ENCODE assay signal across 20 cellular contexts in genomic region chr5:158470764-158471163, GRCh38.
DNase-seq lines count a peak whose midpoint lies in the region; ATAC-seq, FAIRE-seq and TF ChIP-seq lines count a peak whose summit lies in the region.
"Had no signal": no experiment of that assay in that cellular context is flagged by ENCODE, and none has a peak within 500 bp of the region (broad histone marks: within the 10 kb centered on the region; RNA-seq: fewer than 3 reads in every experiment).

No MANE protein-coding gene starts in this region.

- FAIRE-seq in GM12891 (lab: Jason Lieb, UNC) = no peak
- FAIRE-seq: A204.1, GM19239, K562 had no signal

- TF ChIP-seq CTCF in body of pancreas (IDR thresholded peaks at IDR 0.05) (no peak), right lobe of liver (IDR thresholded peaks at IDR 0.05) (no peak), thyroid gland (IDR thresholded peaks at IDR 0.05) (no peak)

- no peaks in the 10 kb centered on the region for H3K27me3 ChIP-seq in body of pancreas
- no peaks in the 10 kb centered on the region for H3K27me3 ChIP-seq in right lobe of liver
- H3K27me3 ChIP-seq in thyroid gland = no peaks in the 10 kb centered on the region

- intact Hi-C loops in body of pancreas (cut with DNase I) (no loop called here), right lobe of liver (cut with DNase I) (no loop called here), thyroid gland (cut with DNase I) (no loop called here)

- H3K36me3 ChIP-seq in body of pancreas (replicated peaks in 1 of 2; ENCODE audit: insufficient read depth in 1 of 2, low read depth in 2 of 2) (no peaks in the 10 kb centered on the region), right lobe of liver (no peaks in the 10 kb centered on the region), thyroid gland (no peaks in the 10 kb centered on the region)
- H3K36me3 ChIP-seq: HAP-1 had no signal

- H3K9me3 ChIP-seq in body of pancreas (no peaks in the 10 kb centered on the region), right lobe of liver (no peaks in the 10 kb centered on the region), thyroid gland (no peaks in the 10 kb centered on the region)
- H3K9me3 ChIP-seq: HAP-1 had no signal

- no peak for DNase-seq in GM12891 (ENCODE audit: insufficient read length, low spot score)
- no peak for DNase-seq in body of pancreas
- no peak for DNase-seq in right lobe of liver
- DNase-seq in thyroid gland = no peak
- no peak for DNase-seq in CD1c-positive myeloid dendritic cell (ENCODE audit: extremely low spot score)
- DNase-seq in stimulated activated CD4-positive, alpha-beta T cell treated with anti-CD3 and anti-CD28 coated beads, Interleukin-2, amount 100 ng/mL, for 48 hours = no peak
- no peak for DNase-seq in Kasumi-1 (lab: John Stamatoyannopoulos, UW)
- DNase-seq: ACHN; AML-193; Calu3; CD4-positive, alpha-beta memory T cell; GF-D8; GM23248; IMR-90 had no signal

- H3K4me3 ChIP-seq in body of pancreas = no peak overlapping the region
- no peak overlapping the region for H3K4me3 ChIP-seq in right lobe of liver
- no peak overlapping the region for H3K4me3 ChIP-seq in thyroid gland (replicated peaks in 1 of 3)
- H3K4me3 ChIP-seq: GM23248, HAP-1, K562 had no signal

- 48 to 57% methylated on average over 3 of the region's 3 CpGs for WGBS in body of pancreas, 2 donors
- WGBS in right lobe of liver (ENCODE audit: insufficient coverage, low coverage, low lambda C conversion rate, missing lambda C conversion rate) = 48% methylated on average over 2 of the region's 3 CpGs
- WGBS in thyroid gland, 2 donors = 83 to 86% methylated on average over 3 of the region's 3 CpGs

- H3K4me1 ChIP-seq in body of pancreas = peaks cover 16% of the 10 kb centered on the region
- H3K4me1 ChIP-seq in right lobe of liver = peaks cover 0 to 17% (median 9%) of the 10 kb centered on the region in 4 donors
- H3K4me1 ChIP-seq in thyroid gland = peaks cover 11 to 16% of the 10 kb centered on the region in 2 donors
- H3K4me1 ChIP-seq: HAP-1 had no signal

- peak overlapping the region in 3 of 4 donors; percentile 11 to 60 (median 31) for H3K27ac ChIP-seq in body of pancreas
- peak overlapping the region; percentile 43 to 86 (median 80) for H3K27ac ChIP-seq in right lobe of liver
- peak overlapping the region; percentile 45 to 83 (median 56) for H3K27ac ChIP-seq in thyroid gland
- H3K27ac ChIP-seq: C4-2B, GM23248, HL-60 had no signal

- no peak for TF ChIP-seq POLR2A in GM12891 (IDR thresholded peaks at IDR 0.05; ENCODE audit: low read depth, low read length)
- TF ChIP-seq POLR2A in body of pancreas (IDR thresholded peaks at IDR 0.05) = no peak
- TF ChIP-seq POLR2A in right lobe of liver (IDR thresholded peaks at IDR 0.05) = no peak
- TF ChIP-seq POLR2A in thyroid gland (IDR thresholded peaks at IDR 0.05) = no peak

- ATAC-seq in body of pancreas (no peak), right lobe of liver (peak; percentile 42 to 57 (median 44))
- ATAC-seq: K562 had no signal

TF ChIP-seq in GM12891, 5 proteins besides CTCF, POLR2A, EP300 and RAD21:
- TF ChIP-seq PAX5 (IDR thresholded peaks at IDR 0.05; ENCODE audit: insufficient read depth, low read length, severe bottlenecking) (no peak), TAF1 (IDR thresholded peaks at IDR 0.05; ENCODE audit: low read depth, low read length) (no peak), SPI1 (IDR thresholded peaks at IDR 0.05; ENCODE audit: low read depth, low read length) (peak; percentile 56)
